In genomic region chr16:52298769-52299168, GRCh38 we compare ENCODE assay signal across 30 cellular contexts.
DNase-seq lines count a peak whose midpoint lies in the region; ATAC-seq, FAIRE-seq and TF ChIP-seq lines count a peak whose summit lies in the region.
"Had no signal": no experiment of that assay in that cellular context is flagged by ENCODE, and none has a peak within 500 bp of the region (broad histone marks: within the 10 kb centered on the region; RNA-seq: fewer than 3 reads in every experiment).

No MANE protein-coding gene starts in this region.

- DNase-seq in HepG2 (ENCODE audit: low spot score) = peak; percentile 4
- no peak for DNase-seq in right lobe of liver
- no peak for DNase-seq in bronchial epithelial cell (ENCODE audit: low read depth)
- no peak for DNase-seq in kidney
- DNase-seq: 8988T; ACHN; AML-193; BE2C; C1 segment of cervical spinal cord; Caco-2; Calu3; CD4-positive, alpha-beta memory T cell; CD4-positive, alpha-beta T cell; CD4-positive, CD25-positive, alpha-beta regulatory T cell; CD8-positive, alpha-beta memory T cell; CD8-positive, alpha-beta T cell; COR-L47; DMS 273 treated with DMSO at 0.1 percent for 48 hours; DMS153; DMS53; DMS79; DMS79 treated with DMSO at 0.1 percent for 48 hours; DND-41; EL had no signal

- no TSS peak for BruUV-seq in HepG2 (replicated peaks; lab: Mats Ljungman, UMichigan)

- POLR2A ChIA-PET in HepG2 (lab: Yijun Ruan, JAX) = no interaction called here

- no peak overlapping the region for H3K4me2 ChIP-seq in HepG2 (ENCODE audit: low read depth, low read length)
- H3K4me2 ChIP-seq: A549; BLaER1; BLaER1 treated with 17β-estradiol and CSF1 and Interleukin-3, amounts not matched to agents 10 nM and 100 nM had no signal

- in situ Hi-C loops in HepG2 (cut with HindIII; ENCODE audit: extremely low pct_ligation_motif_present, low pct_unique_long_range_greater_than_20kb) = no loop called here

- no peaks in the 10 kb centered on the region for H3K36me3 ChIP-seq in HepG2 (replicated peaks in 1 of 2; ENCODE audit: control insufficient read depth in 1 of 2, insufficient read depth in 2 of 2, low read length in 2 of 2)
- no peaks in the 10 kb centered on the region for H3K36me3 ChIP-seq in right lobe of liver
- H3K36me3 ChIP-seq in bronchial epithelial cell (ENCODE audit: control insufficient read depth, insufficient read depth, low read length) = no peaks in the 10 kb centered on the region
- no peaks in the 10 kb centered on the region for H3K36me3 ChIP-seq in kidney (ENCODE audit: control insufficient read depth in 1 of 2, insufficient read depth in 2 of 2, low read length in 2 of 2)
- H3K36me3 ChIP-seq: BE2C; BLaER1; BLaER1 treated with 17β-estradiol and CSF1 and Interleukin-3, amounts not matched to agents 10 nM and 100 nM had no signal

- TF ChIP-seq POLR2A in HepG2 (IDR thresholded peaks at IDR 0.05; ENCODE audit: insufficient read depth in 1 of 2, low read depth in 2 of 2, low read length in 2 of 2) (no peak), right lobe of liver (IDR thresholded peaks at IDR 0.05) (no peak)

- TF ChIP-seq CTCF in HepG2 (CRISPR knock-in tag; IDR thresholded peaks at IDR 0.05) = no peak
- TF ChIP-seq CTCF in right lobe of liver (IDR thresholded peaks at IDR 0.05) = no peak
- TF ChIP-seq CTCF in bronchial epithelial cell (IDR thresholded peaks at IDR 0.05; ENCODE audit: insufficient read depth, low read length, severe bottlenecking) = no peak
- TF ChIP-seq CTCF in kidney (IDR thresholded peaks at IDR 0.05; ENCODE audit: borderline replicate concordance, extremely low read depth, insufficient read depth) = no peak

- intact Hi-C loops in HepG2 (cut with micrococcal nuclease; ENCODE audit: unreplicated experiment) = no loop called here
- intact Hi-C loops in right lobe of liver (cut with DNase I) = loop anchor here in 1 of 2 donors (5.0 kb wide), 1 partner anchor 109 kb away; no protein-coding TSS in a partner anchor
- intact Hi-C loops in kidney (cut with DNase I) = no loop called here

- H3K4me1 ChIP-seq in HepG2 (ENCODE audit: insufficient read depth, low read length) = peaks cover 45% of the 10 kb centered on the region
- peaks cover 0 to 36% (median 9%) of the 10 kb centered on the region in 4 donors for H3K4me1 ChIP-seq in right lobe of liver
- peaks cover 0 to 2% of the 10 kb centered on the region in 2 donors for H3K4me1 ChIP-seq in kidney (ENCODE audit: control insufficient read depth in 1 of 2, insufficient read depth in 1 of 2, low read depth in 1 of 2, low read length in 2 of 2)
- H3K4me1 ChIP-seq: A549; BE2C; BLaER1; BLaER1 treated with 17β-estradiol and CSF1 and Interleukin-3, amounts not matched to agents 10 nM and 100 nM had no signal

- no peak overlapping the region for H2AFZ ChIP-seq in HepG2 (ENCODE audit: low read length)

- H3K4me3 ChIP-seq in HepG2 (replicated peaks in 1 of 3; ENCODE audit: insufficient read depth in 1 of 3, low read depth in 2 of 3, low read length in 3 of 3) = no peak overlapping the region
- H3K4me3 ChIP-seq in right lobe of liver = no peak overlapping the region
- no peak overlapping the region for H3K4me3 ChIP-seq in bronchial epithelial cell (ENCODE audit: low read depth, low read length)
- H3K4me3 ChIP-seq in kidney (ENCODE audit: low read length in 2 of 2) = no peak overlapping the region
- H3K4me3 ChIP-seq: A549; BLaER1; BLaER1 treated with 17β-estradiol and CSF1 and Interleukin-3, amounts not matched to agents 10 nM and 100 nM had no signal

- TF ChIP-seq EP300 in HepG2 (IDR thresholded peaks at IDR 0.05; ENCODE audit: low read depth in 2 of 2, low read length in 2 of 2) = no peak
- no peak for TF ChIP-seq EP300 in HepG2 (CRISPR knock-in tag; IDR thresholded peaks at IDR 0.05; ENCODE audit: borderline replicate concordance)

- CTCF ChIA-PET in HepG2 (lab: Yijun Ruan, JAX; ENCODE audit: low intra/inter-chr PET ratio, low total read pairs) = no interaction called here

- H3K9ac ChIP-seq in HepG2 (ENCODE audit: insufficient read depth, low read depth, low read length) = no peak overlapping the region
- H3K9ac ChIP-seq in kidney (ENCODE audit: low read length in 2 of 2) = no peak overlapping the region
- H3K9ac ChIP-seq: BLaER1; BLaER1 treated with 17β-estradiol and CSF1 and Interleukin-3, amounts not matched to agents 10 nM and 100 nM had no signal

- ATAC-seq in HepG2 = no peak
- no peak for ATAC-seq in right lobe of liver
- ATAC-seq: A549; CD8-positive, alpha-beta T cell had no signal

- H3K27me3 ChIP-seq in HepG2 (ENCODE audit: control insufficient read depth in 1 of 2, insufficient read depth in 2 of 2, low read length in 2 of 2) = no peaks in the 10 kb centered on the region
- H3K27me3 ChIP-seq in right lobe of liver = no peaks in the 10 kb centered on the region
- H3K27me3 ChIP-seq in bronchial epithelial cell (ENCODE audit: control insufficient read depth, insufficient read depth, low read length) = no peaks in the 10 kb centered on the region
- H3K27me3 ChIP-seq: BE2C; BLaER1; BLaER1 treated with 17β-estradiol and CSF1 and Interleukin-3, amounts not matched to agents 10 nM and 100 nM had no signal

- FAIRE-seq in HepG2 (lab: Jason Lieb, UNC) (peak; percentile 34), bronchial epithelial cell (lab: Jason Lieb, UNC) (peak; percentile 62), kidney (lab: Jason Lieb, UNC) (no peak)
- FAIRE-seq: A204.1, A549, D721Med had no signal

- no peak overlapping the region for H3K27ac ChIP-seq in HepG2 (ENCODE audit: extremely low read length, insufficient read depth, low read length)
- no peak overlapping the region for H3K27ac ChIP-seq in right lobe of liver
- H3K27ac ChIP-seq in kidney (ENCODE audit: low read depth in 2 of 2, low read length in 2 of 2) = no peak overlapping the region
- H3K27ac ChIP-seq: A549; BLaER1; BLaER1 treated with 17β-estradiol and CSF1 and Interleukin-3, amounts not matched to agents 10 nM and 100 nM; C4-2B had no signal

- H3K79me2 ChIP-seq in HepG2 (ENCODE audit: insufficient read depth, low read length) = no peaks in the 10 kb centered on the region

- TF ChIP-seq RAD21 in HepG2 (CRISPR knock-in tag; IDR thresholded peaks at IDR 0.05) = no peak

- H4K20me1 ChIP-seq in HepG2 (ENCODE audit: insufficient read depth, low read length) = no peaks in the 10 kb centered on the region
- H4K20me1 ChIP-seq: BLaER1; BLaER1 treated with 17β-estradiol and CSF1 and Interleukin-3, amounts not matched to agents 10 nM and 100 nM had no signal

- H3K9me3 ChIP-seq in HepG2 (ENCODE audit: low read length) (peaks cover 8% of the 10 kb centered on the region; the same call in 1 of the 2 replicates), right lobe of liver (no peaks in the 10 kb centered on the region), kidney (ENCODE audit: control insufficient read depth in 1 of 2, low read length in 2 of 2) (peaks cover 0 to 5% of the 10 kb centered on the region in 2 donors)
- H3K9me3 ChIP-seq: A549; BE2C; BLaER1; BLaER1 treated with 17β-estradiol and CSF1 and Interleukin-3, amounts not matched to agents 10 nM and 100 nM; Caco-2 had no signal

TF ChIP-seq in HepG2, 621 proteins besides CTCF, POLR2A, EP300 and RAD21 (continues in another document):
- TF ChIP-seq ZNF615 (CRISPR knock-in tag; IDR thresholded peaks at IDR 0.05; ENCODE audit: borderline replicate concordance) = no peak
- no peak for TF ChIP-seq ZBTB2 (CRISPR knock-in tag; IDR thresholded peaks at IDR 0.05; ENCODE audit: low read depth)
- 0 out of 2 replicates have a peak, but pooled peaks have one; percentile 14 for TF ChIP-seq HNF4G (IDR thresholded peaks at IDR 0.05; ENCODE audit: borderline replicate concordance, low read depth, low read length)
- no peak for TF ChIP-seq HNF4G (CRISPR knock-in tag; IDR thresholded peaks at IDR 0.05; ENCODE audit: borderline replicate concordance, low read depth)
- TF ChIP-seq TFAP4 (IDR thresholded peaks at IDR 0.05; ENCODE audit: borderline replicate concordance, low read depth) = no peak
- peak; percentile 40; the same call in 1 of the 2 replicates for TF ChIP-seq POGZ (CRISPR knock-in tag; IDR thresholded peaks at IDR 0.05)
- peak; percentile 23 for TF ChIP-seq TEAD3 (CRISPR knock-in tag; optimal IDR thresholded peaks at IDR 0.05; ENCODE audit: borderline replicate concordance)
- TF ChIP-seq TRIM22 (IDR thresholded peaks at IDR 0.05) = no peak
- TF ChIP-seq MTA3 (CRISPR knock-in tag; IDR thresholded peaks at IDR 0.05) = no peak
- no peak for TF ChIP-seq ZNF33B (CRISPR knock-in tag; IDR thresholded peaks at IDR 0.05)
- TF ChIP-seq ZFAT (CRISPR knock-in tag; conservative IDR thresholded peaks at IDR 0.05) = no peak
